Comparison of ENCODE assay signal across 13 cellular contexts in genomic region chr4:8858925-8859210, GRCh38. TPM values are rescaled to one million over a fixed set of nuclear protein-coding genes. Genes with fewer than 3 reads are reported as not detected.
A peak's percentile ranks its signal among the peaks of the same experiment; 100 is the strongest.
DNase-seq lines count a peak whose midpoint lies in the region; ATAC-seq and TF ChIP-seq lines count a peak whose summit lies in the region.
"Had no signal": no experiment of that assay in that cellular context is flagged by ENCODE, and none has a peak within 500 bp of the region (broad histone marks: within the 10 kb centered on the region; RNA-seq: fewer than 3 reads in every experiment).

No MANE protein-coding gene starts in this region.

- H3K27me3 ChIP-seq in right cardiac atrium (ENCODE audit: control insufficient read depth, insufficient read depth): no peaks in the 10 kb centered on the region
- peaks cover 91% of the 10 kb centered on the region for H3K27me3 ChIP-seq in NT2/D1 (ENCODE audit: insufficient read depth, insufficient read length)
- peaks cover 99% of the 10 kb centered on the region for H3K27me3 ChIP-seq in endodermal cell (ENCODE audit: control insufficient read depth, insufficient read depth, low read length, poor library complexity, severe bottlenecking)

- H3K27ac Mint-ChIP-seq in endodermal cell: no peak overlapping the region
- peak overlapping the region; percentile 37 for H3K27ac Mint-ChIP-seq in stimulated activated naive B cell treated with anti-CD40 and anti-IgM and Interleukin-4, amounts not matched to agents 10 μg/mL and 1 μg/mL and 100 μg/mL, for 72 hours
- H3K27ac Mint-ChIP-seq: CD4-positive, CD25-positive, alpha-beta regulatory T cell had no signal

- no peaks in the 10 kb centered on the region for H3K36me3 ChIP-seq in NT2/D1 (ENCODE audit: insufficient read depth, insufficient read length, low read length)
- H3K36me3 ChIP-seq in endodermal cell (ENCODE audit: control insufficient read depth, insufficient read depth, low read length): no peaks in the 10 kb centered on the region
- H3K36me3 ChIP-seq: BLaER1 treated with 17β-estradiol and CSF1 and Interleukin-3, amounts not matched to agents 10 nM and 100 nM had no signal

- H3K36me3 Mint-ChIP-seq in endodermal cell (ENCODE audit: low read depth): no peaks in the 10 kb centered on the region
- H3K36me3 Mint-ChIP-seq in stimulated activated naive B cell treated with anti-CD40 and anti-IgM and Interleukin-4, amounts not matched to agents 10 μg/mL and 1 μg/mL and 100 μg/mL, for 72 hours: peaks cover 3 to 6% of the 10 kb centered on the region in 2 donors
- H3K36me3 Mint-ChIP-seq: CD4-positive, CD25-positive, alpha-beta regulatory T cell had no signal

- no peak overlapping the region for H3K27ac ChIP-seq in right cardiac atrium (ENCODE audit: low read length)
- no peak overlapping the region for H3K27ac ChIP-seq in endodermal cell (ENCODE audit: low read depth, low read length)
- H3K27ac ChIP-seq: 22Rv1; BLaER1 treated with 17β-estradiol and CSF1 and Interleukin-3, amounts not matched to agents 10 nM and 100 nM had no signal

- ATAC-seq in Right ventricle myocardium inferior (no peak), right cardiac atrium (no peak), GM21723 (IDR thresholded peaks at IDR 0.05; ENCODE audit: unreplicated experiment) (no peak)
- no peak for ATAC-seq in stimulated activated naive B cell treated with anti-CD40 and anti-IgM and Interleukin-4, amounts not matched to agents 10 μg/mL and 1 μg/mL and 100 μg/mL, for 72 hours (replicated peaks)

- peaks cover 18% of the 10 kb centered on the region for H3K4me1 Mint-ChIP-seq in endodermal cell
- peaks cover 12 to 35% of the 10 kb centered on the region in 2 donors for H3K4me1 Mint-ChIP-seq in stimulated activated naive B cell treated with anti-CD40 and anti-IgM and Interleukin-4, amounts not matched to agents 10 μg/mL and 1 μg/mL and 100 μg/mL, for 72 hours

- H3K4me3 Mint-ChIP-seq in endodermal cell: no peak overlapping the region
- no peak overlapping the region for H3K4me3 Mint-ChIP-seq in stimulated activated naive B cell treated with anti-CD40 and anti-IgM and Interleukin-4, amounts not matched to agents 10 μg/mL and 1 μg/mL and 100 μg/mL, for 72 hours
- H3K4me3 Mint-ChIP-seq: CD4-positive, CD25-positive, alpha-beta regulatory T cell had no signal

- H3K4me3 ChIP-seq in right cardiac atrium (ENCODE audit: low read length) (no peak overlapping the region), NT2/D1 (ENCODE audit: insufficient read length, low read depth) (peak overlapping the region; percentile 40), endodermal cell (ENCODE audit: low read length) (no peak overlapping the region)

- 6% methylated on average over 4 of the region's 4 CpGs for WGBS in right cardiac atrium
- 14 to 30% methylated on average over 2 to 4 of the region's 4 CpGs for WGBS in endodermal cell (ENCODE audit: insufficient coverage in 1 of 2, insufficient read length in 1 of 2), 2 experiments

- H3K4me1 ChIP-seq in right cardiac atrium (ENCODE audit: control insufficient read depth, insufficient read depth, low read length) (no peaks in the 10 kb centered on the region), NT2/D1 (ENCODE audit: insufficient read depth, insufficient read length) (peaks cover 44% of the 10 kb centered on the region), endodermal cell (ENCODE audit: control insufficient read depth, insufficient read depth, low read length) (no peaks in the 10 kb centered on the region)

- intact Hi-C loops in Right ventricle myocardium inferior (cut with DNase I): no loop called here
- intact Hi-C loops in right cardiac atrium (cut with DNase I): no loop called here

- peaks cover 95% of the 10 kb centered on the region for H3K27me3 Mint-ChIP-seq in endodermal cell (ENCODE audit: insufficient read depth)
- peaks cover 59 to 83% of the 10 kb centered on the region in 2 donors for H3K27me3 Mint-ChIP-seq in stimulated activated naive B cell treated with anti-CD40 and anti-IgM and Interleukin-4, amounts not matched to agents 10 μg/mL and 1 μg/mL and 100 μg/mL, for 72 hours

- no peak overlapping the region for H3K9ac ChIP-seq in NT2/D1 (ENCODE audit: insufficient read length, low read depth)
- no peak overlapping the region for H3K9ac ChIP-seq in endodermal cell (ENCODE audit: extremely low read depth, low read length, poor library complexity, severe bottlenecking)

- no peaks in the 10 kb centered on the region for H3K9me3 ChIP-seq in right cardiac atrium (ENCODE audit: control insufficient read depth, low read length)
- H3K9me3 ChIP-seq in NT2/D1 (ENCODE audit: insufficient read depth, low read length): no peaks in the 10 kb centered on the region
- no peaks in the 10 kb centered on the region for H3K9me3 ChIP-seq in endodermal cell (ENCODE audit: control insufficient read depth, low read length)

- DNase-seq in Right ventricle myocardium inferior (ENCODE audit: missing footprints) (peak; percentile 57), right cardiac atrium (no peak), NT2/D1 (ENCODE audit: low read depth, low spot score) (no peak), endodermal cell (no peak), cerebellar nuclear complex (lab: John Stamatoyannopoulos, UW) (no peak)
- no peak for DNase-seq in stimulated activated naive B cell treated with anti-CD40 and anti-IgM and Interleukin-4, amounts not matched to agents 10 μg/mL and 1 μg/mL and 100 μg/mL, for 72 hours
- DNase-seq: AML-193; Calu3; CD4-positive, CD25-positive, alpha-beta regulatory T cell; DMS 273 treated with DMSO at 0.1 percent for 48 hours had no signal

- TF ChIP-seq CTCF in endodermal cell (conservative IDR thresholded peaks at IDR 0.05): peak; percentile 1

- H3K9me3 Mint-ChIP-seq in endodermal cell: peaks cover 2% of the 10 kb centered on the region
- H3K9me3 Mint-ChIP-seq in stimulated activated naive B cell treated with anti-CD40 and anti-IgM and Interleukin-4, amounts not matched to agents 10 μg/mL and 1 μg/mL and 100 μg/mL, for 72 hours: no peaks in the 10 kb centered on the region

RNA-seq across cellular contexts. Expression of gene HMX1, which starts 12.8 kb away (rescaled TPM):
- total RNA-seq in Right ventricle myocardium inferior: not detected
- not detected for total RNA-seq in right cardiac atrium
- polyA plus RNA-seq in right cardiac atrium: not detected
- 1 to 10 TPM in 1 of 2 donors, not detected in 1; 1.2 TPM for total RNA-seq in endodermal cell
- polyA plus RNA-seq in endodermal cell (2013, experiment 1 of 2): 1.4 TPM
- polyA plus RNA-seq in endodermal cell (2013, experiment 2 of 2): 0.95 TPM
- total RNA-seq: Calu3; CD4-positive, CD25-positive, alpha-beta regulatory T cell had no signal
- polyA plus RNA-seq: CD4-positive, CD25-positive, alpha-beta regulatory T cell had no signal
